In the genomic region with DNA sequence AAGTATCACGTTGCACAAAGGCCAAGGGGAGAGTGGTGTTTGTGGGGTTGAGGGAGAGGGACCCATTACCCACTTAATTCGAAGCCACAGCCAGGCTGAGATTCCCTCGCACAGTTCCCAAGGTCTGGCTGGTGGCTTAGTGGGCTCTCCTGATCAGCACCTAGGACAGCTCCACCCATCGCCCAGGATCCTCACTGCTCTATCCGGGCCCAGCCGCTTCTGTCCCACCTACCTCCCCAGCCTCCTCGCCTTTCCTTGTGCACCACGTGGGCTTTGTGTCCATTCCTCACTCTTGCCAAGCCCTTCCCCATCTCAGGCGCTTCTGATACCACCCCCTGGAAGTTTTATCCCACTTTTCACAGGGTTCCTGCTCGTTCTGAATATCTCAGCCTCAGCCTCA, we compare ENCODE assay signal across 8 cellular contexts.
DNase-seq lines count a peak whose midpoint lies in the region; ATAC-seq and TF ChIP-seq lines count a peak whose summit lies in the region.

No MANE protein-coding gene starts in this region.

- H3K9me3 ChIP-seq in HEK293 (ENCODE audit: control insufficient read depth, insufficient read depth, low read depth, low read length) (no peaks in the 10 kb centered on the region), SK-N-SH (no peaks in the 10 kb centered on the region)

- H2AFZ ChIP-seq in SK-N-SH (ENCODE audit: low read depth) = no peak overlapping the region

- 34% methylated on average over 10 of the region's 10 CpGs for WGBS in SK-N-SH (ENCODE audit: low lambda C conversion rate)

- no peaks in the 10 kb centered on the region for H3K27me3 ChIP-seq in SK-N-SH (ENCODE audit: insufficient read depth)

- no peak overlapping the region for H3K27ac ChIP-seq in HEK293 (ENCODE audit: extremely low read depth, low read depth, low read length)
- H3K27ac ChIP-seq in SK-N-SH (ENCODE audit: low read depth in 2 of 2, low read length in 1 of 2) = no peak overlapping the region
- no peak overlapping the region for H3K27ac ChIP-seq in caudate nucleus (ENCODE audit: low read depth, low read length)

- no peak for DNase-seq in SK-N-SH
- peak; percentile 1 for DNase-seq in fibroblast of peridontal ligament (ENCODE audit: extremely low read depth)
- peak; percentile 26 to 38 for DNase-seq in stimulated activated CD4-positive, alpha-beta T cell treated with anti-CD3 and anti-CD28 coated beads, Interleukin-2, amount 100 ng/mL, for 24 hours
- no peak for DNase-seq in caudate nucleus (lab: John Stamatoyannopoulos, UW)
- no peak for DNase-seq in MV-4-11 (lab: John Stamatoyannopoulos, UW)

- H3K4me3 ChIP-seq in HEK293 (ENCODE audit: low read depth, low read length) = no peak overlapping the region
- H3K4me3 ChIP-seq in SK-N-SH (ENCODE audit: low read depth in 2 of 2, low read length in 1 of 2) = no peak overlapping the region

- H3K4me2 ChIP-seq in SK-N-SH = no peak overlapping the region

- POLR2A ChIA-PET in HEK293 (lab: Yijun Ruan, JAX) = interaction anchor here (0.5 kb wide), 1 partner anchor 54 kb away, joined by 6 read pairs; no protein-coding TSS in a partner anchor
- POLR2A ChIA-PET in SK-N-SH (lab: Yijun Ruan, JAX) = no interaction called here

- no peaks in the 10 kb centered on the region for H3K36me3 ChIP-seq in HEK293 (ENCODE audit: control insufficient read depth in 2 of 2, insufficient read depth in 1 of 2, low read length in 2 of 2)
- no peaks in the 10 kb centered on the region for H3K36me3 ChIP-seq in SK-N-SH (replicated peaks in 1 of 2; ENCODE audit: control insufficient read depth in 1 of 2, insufficient read depth in 2 of 2, low read length in 1 of 2)

- no peak overlapping the region for H3K9ac ChIP-seq in SK-N-SH

- H3K9me2 ChIP-seq in SK-N-SH = no peaks in the 10 kb centered on the region

- no peaks in the 10 kb centered on the region for H3K4me1 ChIP-seq in HEK293 (ENCODE audit: control insufficient read depth, insufficient read depth, low read length)
- H3K4me1 ChIP-seq in SK-N-SH (ENCODE audit: control insufficient read depth in 1 of 2, insufficient read depth in 2 of 2, low read depth in 1 of 2, low read length in 1 of 2) = no peaks in the 10 kb centered on the region

- H3F3A ChIP-seq in SK-N-SH (replicated peaks; ENCODE audit: insufficient read depth) = no peaks in the 10 kb centered on the region

- H3K79me2 ChIP-seq in SK-N-SH (ENCODE audit: insufficient read depth) = no peaks in the 10 kb centered on the region

- TF ChIP-seq CTCF in HEK293 (tag by site-specific recombination; IDR thresholded peaks at IDR 0.05) = no peak
- no peak for TF ChIP-seq CTCF in SK-N-SH (IDR thresholded peaks at IDR 0.05)

- no peaks in the 10 kb centered on the region for H4K20me1 ChIP-seq in SK-N-SH (ENCODE audit: insufficient read depth)

- CTCF ChIA-PET in HEK293 (lab: Yijun Ruan, JAX) (no interaction called here), SK-N-SH (lab: Yijun Ruan, JAX) (no interaction called here)

- ATAC-seq in GM18861 (IDR thresholded peaks at IDR 0.05; ENCODE audit: unreplicated experiment) = no peak
- no peak for ATAC-seq in HG03565 (IDR thresholded peaks at IDR 0.05; ENCODE audit: unreplicated experiment)

- no peak for TF ChIP-seq EP300 in SK-N-SH (IDR thresholded peaks at IDR 0.05; ENCODE audit: borderline replicate concordance in 1 of 2, low read depth in 1 of 2, low read length in 1 of 2)

- TF ChIP-seq RAD21 in SK-N-SH (IDR thresholded peaks at IDR 0.05; ENCODE audit: low read length) = no peak

TF ChIP-seq in HEK293, 187 proteins besides CTCF, POLR2A, EP300 and RAD21 (continues in another document):
- TF ChIP-seq ZNF311 (tag by site-specific recombination; IDR thresholded peaks at IDR 0.05; ENCODE audit: borderline replicate concordance) (no peak), ZEB2 (tag by site-specific recombination; IDR thresholded peaks at IDR 0.05) (no peak), ZSCAN16 (tag by site-specific recombination; IDR thresholded peaks at IDR 0.05) (no peak)
- TF ChIP-seq, protein P1, sequence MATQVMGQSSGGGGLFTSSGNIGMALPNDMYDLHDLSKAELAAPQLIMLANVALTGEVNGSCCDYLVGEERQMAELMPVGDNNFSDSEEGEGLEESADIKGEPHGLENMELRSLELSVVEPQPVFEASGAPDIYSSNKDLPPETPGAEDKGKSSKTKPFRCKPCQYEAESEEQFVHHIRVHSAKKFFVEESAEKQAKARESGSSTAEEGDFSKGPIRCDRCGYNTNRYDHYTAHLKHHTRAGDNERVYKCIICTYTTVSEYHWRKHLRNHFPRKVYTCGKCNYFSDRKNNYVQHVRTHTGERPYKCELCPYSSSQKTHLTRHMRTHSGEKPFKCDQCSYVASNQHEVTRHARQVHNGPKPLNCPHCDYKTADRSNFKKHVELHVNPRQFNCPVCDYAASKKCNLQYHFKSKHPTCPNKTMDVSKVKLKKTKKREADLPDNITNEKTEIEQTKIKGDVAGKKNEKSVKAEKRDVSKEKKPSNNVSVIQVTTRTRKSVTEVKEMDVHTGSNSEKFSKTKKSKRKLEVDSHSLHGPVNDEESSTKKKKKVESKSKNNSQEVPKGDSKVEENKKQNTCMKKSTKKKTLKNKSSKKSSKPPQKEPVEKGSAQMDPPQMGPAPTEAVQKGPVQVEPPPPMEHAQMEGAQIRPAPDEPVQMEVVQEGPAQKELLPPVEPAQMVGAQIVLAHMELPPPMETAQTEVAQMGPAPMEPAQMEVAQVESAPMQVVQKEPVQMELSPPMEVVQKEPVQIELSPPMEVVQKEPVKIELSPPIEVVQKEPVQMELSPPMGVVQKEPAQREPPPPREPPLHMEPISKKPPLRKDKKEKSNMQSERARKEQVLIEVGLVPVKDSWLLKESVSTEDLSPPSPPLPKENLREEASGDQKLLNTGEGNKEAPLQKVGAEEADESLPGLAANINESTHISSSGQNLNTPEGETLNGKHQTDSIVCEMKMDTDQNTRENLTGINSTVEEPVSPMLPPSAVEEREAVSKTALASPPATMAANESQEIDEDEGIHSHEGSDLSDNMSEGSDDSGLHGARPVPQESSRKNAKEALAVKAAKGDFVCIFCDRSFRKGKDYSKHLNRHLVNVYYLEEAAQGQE (tag by site-specific recombination; IDR thresholded peaks at IDR 0.05) = peak; percentile 97
- TF ChIP-seq, protein P2, sequence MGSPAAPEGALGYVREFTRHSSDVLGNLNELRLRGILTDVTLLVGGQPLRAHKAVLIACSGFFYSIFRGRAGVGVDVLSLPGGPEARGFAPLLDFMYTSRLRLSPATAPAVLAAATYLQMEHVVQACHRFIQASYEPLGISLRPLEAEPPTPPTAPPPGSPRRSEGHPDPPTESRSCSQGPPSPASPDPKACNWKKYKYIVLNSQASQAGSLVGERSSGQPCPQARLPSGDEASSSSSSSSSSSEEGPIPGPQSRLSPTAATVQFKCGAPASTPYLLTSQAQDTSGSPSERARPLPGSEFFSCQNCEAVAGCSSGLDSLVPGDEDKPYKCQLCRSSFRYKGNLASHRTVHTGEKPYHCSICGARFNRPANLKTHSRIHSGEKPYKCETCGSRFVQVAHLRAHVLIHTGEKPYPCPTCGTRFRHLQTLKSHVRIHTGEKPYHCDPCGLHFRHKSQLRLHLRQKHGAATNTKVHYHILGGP (tag by site-specific recombination; IDR thresholded peaks at IDR 0.05) = no peak

TF ChIP-seq in SK-N-SH, 30 proteins besides CTCF, POLR2A, EP300 and RAD21:
- TF ChIP-seq JUND (IDR thresholded peaks at IDR 0.05) = no peak
- no peak for TF ChIP-seq ZBTB33 (IDR thresholded peaks at IDR 0.05; ENCODE audit: borderline replicate concordance, low read depth)
- no peak for TF ChIP-seq SMC3 (IDR thresholded peaks at IDR 0.05; ENCODE audit: low read depth, low read length)
- TF ChIP-seq CHD2 (IDR thresholded peaks at IDR 0.05; ENCODE audit: low read length, partially characterized antibody) = no peak
- no peak for TF ChIP-seq MEF2A (IDR thresholded peaks at IDR 0.05; ENCODE audit: borderline replicate concordance, low read depth)
- TF ChIP-seq, protein P1 (IDR thresholded peaks at IDR 0.05; ENCODE audit: low read depth, low read length) = peak; percentile 93

Comparison
In these comparisons a context has a peak if more than half of its experiments do, and no peak if none do; other contexts are left out.
1. DNase-seq: peak in fibroblast of peridontal ligament (single experiment) and stimulated activated CD4-positive, alpha-beta T cell treated with anti-CD3 and anti-CD28 coated beads, Interleukin-2, amount 100 ng/mL, for 24 hours (2 of 2); none in SK-N-SH (single experiment), caudate nucleus (0 of 61) and MV-4-11 (single experiment).